Comparison of ENCODE assay signal across 20 cellular contexts in the genomic region with DNA sequence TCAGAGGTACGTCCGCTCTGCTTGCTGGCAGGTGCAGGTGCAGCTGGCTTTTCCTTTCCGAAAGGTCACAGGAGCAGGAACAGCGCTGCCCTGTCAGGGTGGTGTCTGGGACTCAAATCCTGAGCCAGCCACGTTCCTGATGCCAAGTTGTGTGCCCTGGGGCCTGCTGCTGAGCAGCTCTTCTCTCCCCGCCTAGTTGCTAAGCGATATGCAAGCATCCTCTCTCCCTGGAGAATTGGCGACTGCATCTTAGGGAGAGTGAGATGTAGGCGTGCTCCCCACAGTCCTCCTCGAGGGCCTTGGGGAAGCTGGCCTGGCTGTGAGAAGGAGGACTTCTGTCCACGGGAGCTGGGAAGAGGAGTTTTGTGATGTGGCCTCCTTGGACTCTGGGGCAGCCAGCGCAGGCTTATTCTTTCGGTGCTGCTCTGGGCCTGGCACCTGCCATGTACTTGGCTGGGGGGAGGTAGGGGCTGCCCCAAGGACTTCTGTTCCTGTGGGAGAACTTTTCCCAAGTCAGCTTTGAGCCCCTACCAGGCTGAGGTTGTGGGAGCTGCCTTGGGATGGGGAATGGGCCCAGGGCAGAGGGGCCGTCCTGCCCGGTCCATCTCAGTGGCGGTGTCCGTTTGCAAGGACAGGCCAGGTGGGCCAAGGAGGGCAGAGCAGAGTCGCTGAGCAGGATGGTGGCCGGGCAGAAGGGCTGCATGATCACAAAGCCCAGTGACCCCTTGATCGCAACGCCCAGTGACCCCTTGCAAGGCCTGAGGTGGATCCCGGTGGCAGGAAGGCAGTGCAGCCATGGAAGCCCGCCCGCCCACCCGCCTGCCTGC.
A peak's percentile ranks its signal among the peaks of the same experiment; 100 is the strongest.
DNase-seq lines count a peak whose midpoint lies in the region; ATAC-seq and TF ChIP-seq lines count a peak whose summit lies in the region.
"Had no signal": no experiment of that assay in that cellular context is flagged by ENCODE, and none has a peak within 500 bp of the region (broad histone marks: within the 10 kb centered on the region; RNA-seq: fewer than 3 reads in every experiment).

No MANE protein-coding gene starts in this region.

- H3K27me3 Mint-ChIP-seq in neural crest cell (ENCODE audit: low read depth) (no peaks in the 10 kb centered on the region), GM23338 (ENCODE audit: insufficient read depth, low read depth, poor library complexity) (peaks cover 7% of the 10 kb centered on the region)

- intact Hi-C loops in vagina (cut with DNase I), result no loop called here

- no peaks in the 10 kb centered on the region for H3K79me2 ChIP-seq in GM23338 (replicated peaks; ENCODE audit: insufficient read depth)

- H3K9me2 ChIP-seq in GM23338 (ENCODE audit: insufficient read depth), result no peaks in the 10 kb centered on the region

- peak overlapping the region; percentile 40 for H3K27ac Mint-ChIP-seq in neural crest cell (ENCODE audit: unreplicated experiment)
- no peak overlapping the region for H3K27ac Mint-ChIP-seq in GM23338
- H3K27ac Mint-ChIP-seq: CD8-positive, alpha-beta T cell had no signal

- H3K36me3 Mint-ChIP-seq in neural crest cell (ENCODE audit: low read depth), result no peaks in the 10 kb centered on the region
- H3K36me3 Mint-ChIP-seq in GM23338 (ENCODE audit: low read depth), result no peaks in the 10 kb centered on the region
- H3K36me3 Mint-ChIP-seq: CD8-positive, alpha-beta T cell had no signal

- H3K4me3 ChIP-seq in coronary artery, result no peak overlapping the region
- H3K4me3 ChIP-seq in vagina, result no peak overlapping the region
- H3K4me3 ChIP-seq in GM23338, result no peak overlapping the region
- H3K4me3 ChIP-seq: BLaER1, GM12878, PC-9, SJSA1 had no signal

- no peak for TF ChIP-seq POLR2A in vagina (IDR thresholded peaks at IDR 0.05)

- ATAC-seq in GM19455 (IDR thresholded peaks at IDR 0.05; ENCODE audit: unreplicated experiment), result no peak
- ATAC-seq in GM23338, result no peak
- ATAC-seq in GM21576 (IDR thresholded peaks at IDR 0.05; ENCODE audit: unreplicated experiment), result no peak
- ATAC-seq: CD8-positive, alpha-beta T cell; GM12878 had no signal

- H3K27me3 ChIP-seq in vagina (no peaks in the 10 kb centered on the region), GM23338 (ENCODE audit: insufficient read depth) (no peaks in the 10 kb centered on the region)
- H3K27me3 ChIP-seq: BLaER1, SJSA1 had no signal

- H3K4me3 Mint-ChIP-seq in neural crest cell (no peak overlapping the region), GM23338 (no peak overlapping the region)
- H3K4me3 Mint-ChIP-seq: CD8-positive, alpha-beta T cell had no signal

- H3K27ac ChIP-seq in coronary artery (no peak overlapping the region), vagina (peak overlapping the region; percentile 48), GM23338 (ENCODE audit: low read depth) (no peak overlapping the region)
- H3K27ac ChIP-seq: BLaER1, PC-9, SJSA1 had no signal

- H3K36me3 ChIP-seq in vagina (no peaks in the 10 kb centered on the region), GM23338 (ENCODE audit: insufficient read depth) (no peaks in the 10 kb centered on the region)
- H3K36me3 ChIP-seq: SJSA1 had no signal

- H3K4me1 Mint-ChIP-seq in neural crest cell (peaks cover 45% of the 10 kb centered on the region), GM23338 (peaks cover 4% of the 10 kb centered on the region; the same call in 1 of the 3 replicates)

- peaks cover 12% of the 10 kb centered on the region for H3K4me1 ChIP-seq in vagina
- H3K4me1 ChIP-seq in GM23338 (ENCODE audit: insufficient read depth), result no peaks in the 10 kb centered on the region

- H4K20me1 ChIP-seq in GM23338 (replicated peaks; ENCODE audit: insufficient read depth), result no peaks in the 10 kb centered on the region
- H4K20me1 ChIP-seq: BLaER1 had no signal

- H3K9me3 ChIP-seq in vagina, result no peaks in the 10 kb centered on the region
- H3K9me3 ChIP-seq: BLaER1, SJSA1 had no signal

- no peak overlapping the region for H3K4me2 ChIP-seq in GM23338
- H3K4me2 ChIP-seq: BLaER1, PC-9 had no signal

- H2AFZ ChIP-seq in GM23338, result no peak overlapping the region; the same call in 1 of the 2 replicates
- H2AFZ ChIP-seq: PC-9 had no signal

- no peak for TF ChIP-seq CTCF in coronary artery (IDR thresholded peaks at IDR 0.05)
- no peak for TF ChIP-seq CTCF in neural crest cell (conservative IDR thresholded peaks at IDR 0.05)
- TF ChIP-seq CTCF in vagina (IDR thresholded peaks at IDR 0.05), result no peak
- TF ChIP-seq CTCF in GM23338 (conservative IDR thresholded peaks at IDR 0.05; ENCODE audit: low read depth in 2 of 2), result no peak

- H3F3A ChIP-seq in GM23338 (replicated peaks; ENCODE audit: low read depth), result no peaks in the 10 kb centered on the region

- H3K9me3 Mint-ChIP-seq in neural crest cell, result no peaks in the 10 kb centered on the region
- no peaks in the 10 kb centered on the region for H3K9me3 Mint-ChIP-seq in GM23338
- H3K9me3 Mint-ChIP-seq: CD8-positive, alpha-beta T cell had no signal

- peak; percentile 52 for DNase-seq in activated effector memory CD4-positive, alpha-beta T cell treated with anti-CD3 and anti-CD28 coated beads, Interleukin-2, amount 50 U/mL, for 16 hours
- DNase-seq in activated effector memory CD4-positive, alpha-beta T cell treated with Interleukin-2 at 50 U/mL for 16 hours, result no peak
- peak; percentile 57 for DNase-seq in coronary artery (ENCODE audit: low spot score)
- DNase-seq in neural crest cell (ENCODE audit: low read depth, low spot score), result no peak
- DNase-seq in vagina (ENCODE audit: extremely low spot score in 2 of 2), result no peak
- DNase-seq in GM23338 (ENCODE audit: low spot score), result no peak
- DNase-seq: ACHN, GDM1, NCI-H1092 treated with DMSO at 0.1 percent for 48 hours, NCI-H1694 treated with DMSO at 0.1 percent for 48 hours, NCI-H446 treated with DMSO at 0.1 percent for 48 hours, NCI-H774, PC-9, SW 1271 had no signal

TF ChIP-seq in GM23338, 12 proteins besides CTCF, POLR2A, EP300 and RAD21:
- no peak for TF ChIP-seq ZNF114 (CRISPR knock-in tag; IDR thresholded peaks at IDR 0.05)
- TF ChIP-seq, protein P1, sequence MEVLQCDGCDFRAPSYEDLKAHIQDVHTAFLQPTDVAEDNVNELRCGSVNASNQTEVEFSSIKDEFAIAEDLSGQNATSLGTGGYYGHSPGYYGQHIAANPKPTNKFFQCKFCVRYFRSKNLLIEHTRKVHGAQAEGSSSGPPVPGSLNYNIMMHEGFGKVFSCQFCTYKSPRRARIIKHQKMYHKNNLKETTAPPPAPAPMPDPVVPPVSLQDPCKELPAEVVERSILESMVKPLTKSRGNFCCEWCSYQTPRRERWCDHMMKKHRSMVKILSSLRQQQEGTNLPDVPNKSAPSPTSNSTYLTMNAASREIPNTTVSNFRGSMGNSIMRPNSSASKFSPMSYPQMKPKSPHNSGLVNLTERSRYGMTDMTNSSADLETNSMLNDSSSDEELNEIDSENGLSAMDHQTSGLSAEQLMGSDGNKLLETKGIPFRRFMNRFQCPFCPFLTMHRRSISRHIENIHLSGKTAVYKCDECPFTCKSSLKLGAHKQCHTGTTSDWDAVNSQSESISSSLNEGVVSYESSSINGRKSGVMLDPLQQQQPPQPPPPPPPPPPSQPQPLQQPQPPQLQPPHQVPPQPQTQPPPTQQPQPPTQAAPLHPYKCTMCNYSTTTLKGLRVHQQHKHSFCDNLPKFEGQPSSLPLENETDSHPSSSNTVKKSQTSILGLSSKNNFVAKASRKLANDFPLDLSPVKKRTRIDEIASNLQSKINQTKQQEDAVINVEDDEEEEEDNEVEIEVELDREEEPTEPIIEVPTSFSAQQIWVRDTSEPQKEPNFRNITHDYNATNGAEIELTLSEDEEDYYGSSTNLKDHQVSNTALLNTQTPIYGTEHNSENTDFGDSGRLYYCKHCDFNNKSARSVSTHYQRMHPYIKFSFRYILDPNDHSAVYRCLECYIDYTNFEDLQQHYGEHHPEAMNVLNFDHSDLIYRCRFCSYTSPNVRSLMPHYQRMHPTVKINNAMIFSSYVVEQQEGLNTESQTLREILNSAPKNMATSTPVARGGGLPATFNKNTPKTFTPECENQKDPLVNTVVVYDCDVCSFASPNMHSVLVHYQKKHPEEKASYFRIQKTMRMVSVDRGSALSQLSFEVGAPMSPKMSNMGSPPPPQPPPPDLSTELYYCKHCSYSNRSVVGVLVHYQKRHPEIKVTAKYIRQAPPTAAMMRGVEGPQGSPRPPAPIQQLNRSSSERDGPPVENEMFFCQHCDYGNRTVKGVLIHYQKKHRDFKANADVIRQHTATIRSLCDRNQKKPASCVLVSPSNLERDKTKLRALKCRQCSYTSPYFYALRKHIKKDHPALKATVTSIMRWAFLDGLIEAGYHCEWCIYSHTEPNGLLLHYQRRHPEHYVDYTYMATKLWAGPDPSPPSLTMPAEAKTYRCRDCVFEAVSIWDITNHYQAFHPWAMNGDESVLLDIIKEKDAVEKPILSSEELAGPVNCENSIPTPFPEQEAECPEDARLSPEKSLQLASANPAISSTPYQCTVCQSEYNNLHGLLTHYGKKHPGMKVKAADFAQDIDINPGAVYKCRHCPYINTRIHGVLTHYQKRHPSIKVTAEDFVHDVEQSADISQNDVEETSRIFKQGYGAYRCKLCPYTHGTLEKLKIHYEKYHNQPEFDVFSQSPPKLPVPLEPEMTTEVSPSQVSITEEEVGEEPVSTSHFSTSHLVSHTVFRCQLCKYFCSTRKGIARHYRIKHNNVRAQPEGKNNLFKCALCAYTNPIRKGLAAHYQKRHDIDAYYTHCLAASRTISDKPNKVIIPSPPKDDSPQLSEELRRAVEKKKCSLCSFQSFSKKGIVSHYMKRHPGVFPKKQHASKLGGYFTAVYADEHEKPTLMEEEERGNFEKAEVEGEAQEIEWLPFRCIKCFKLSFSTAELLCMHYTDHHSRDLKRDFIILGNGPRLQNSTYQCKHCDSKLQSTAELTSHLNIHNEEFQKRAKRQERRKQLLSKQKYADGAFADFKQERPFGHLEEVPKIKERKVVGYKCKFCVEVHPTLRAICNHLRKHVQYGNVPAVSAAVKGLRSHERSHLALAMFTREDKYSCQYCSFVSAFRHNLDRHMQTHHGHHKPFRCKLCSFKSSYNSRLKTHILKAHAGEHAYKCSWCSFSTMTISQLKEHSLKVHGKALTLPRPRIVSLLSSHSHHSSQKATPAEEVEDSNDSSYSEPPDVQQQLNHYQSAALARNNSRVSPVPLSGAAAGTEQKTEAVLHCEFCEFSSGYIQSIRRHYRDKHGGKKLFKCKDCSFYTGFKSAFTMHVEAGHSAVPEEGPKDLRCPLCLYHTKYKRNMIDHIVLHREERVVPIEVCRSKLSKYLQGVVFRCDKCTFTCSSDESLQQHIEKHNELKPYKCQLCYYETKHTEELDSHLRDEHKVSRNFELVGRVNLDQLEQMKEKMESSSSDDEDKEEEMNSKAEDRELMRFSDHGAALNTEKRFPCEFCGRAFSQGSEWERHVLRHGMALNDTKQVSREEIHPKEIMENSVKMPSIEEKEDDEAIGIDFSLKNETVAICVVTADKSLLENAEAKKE (CRISPR knock-in tag; IDR thresholded peaks at IDR 0.05), result no peak
- no peak for TF ChIP-seq STAT1 (IDR thresholded peaks at IDR 0.05; ENCODE audit: unreplicated experiment)
- TF ChIP-seq CREB1 (CRISPR knock-in tag; IDR thresholded peaks at IDR 0.05; ENCODE audit: low read depth), result no peak

Comparison
In these comparisons a context has a peak if more than half of its experiments do, and no peak if none do; other contexts are left out.
1. DNase-seq: peak in activated effector memory CD4-positive, alpha-beta T cell treated with anti-CD3 and anti-CD28 coated beads, Interleukin-2, amount 50 U/mL, for 16 hours (single experiment) and coronary artery (single experiment); none in activated effector memory CD4-positive, alpha-beta T cell treated with Interleukin-2 at 50 U/mL for 16 hours (single experiment), neural crest cell (single experiment), vagina (0 of 2) and GM23338 (single experiment).